ENCODE assay signal across 28 cellular contexts in genomic region chr10:3053145-3053544, GRCh38.
"Had no signal": no experiment of that assay in that cellular context is flagged by ENCODE, and none has a peak within 500 bp of the region (broad histone marks: within the 10 kb centered on the region; RNA-seq: fewer than 3 reads in every experiment).

No MANE protein-coding gene starts in this region.

- H3K27me3 ChIP-seq: esophagus squamous epithelium, gastroesophageal sphincter, heart right ventricle, left lung, right atrium auricular region, testis, tibial artery, upper lobe of left lung had no signal

- DNase-seq: cortex of kidney; effector memory CD8-positive, alpha-beta T cell; erythroblast; esophagus squamous epithelium; glutamatergic neuron; heart right ventricle; hippocampal formation; left cardiac atrium; left lung; mesenchymal stem cell; midbrain; naive thymus-derived CD8-positive, alpha-beta T cell; nephron progenitor cell; nucleus accumbens; stimulated activated CD4-positive, alpha-beta T cell treated with anti-CD3 and anti-CD28 coated beads, Interleukin-12 subunit alpha, Interleukin-12 subunit beta, amount 100 ng/mL, for 4 hours; stimulated activated CD4-positive, alpha-beta T cell treated with anti-CD3 and anti-CD28 coated beads, Interleukin-1b, Interleukin-23, amount 100 ng/mL, for 48 hours; stimulated activated CD4-positive, alpha-beta T cell treated with anti-CD3 and anti-CD28 coated beads, Interleukin-4, amount 100 ng/mL, for 1 hour; stimulated activated CD8-positive, alpha-beta memory T cell treated with anti-CD3 and anti-CD28 coated beads, Interleukin-4, amount 100 ng/mL, for 48 hours; stimulated activated naive CD4-positive, alpha-beta T cell; substantia nigra; testis; tibial artery; upper lobe of left lung had no signal

- H3K27ac ChIP-seq: esophagus squamous epithelium, left lung, prostate gland, right atrium auricular region, testis, tibial artery, upper lobe of left lung had no signal

- H3K4me1 ChIP-seq: left lung, prostate gland, testis, upper lobe of left lung had no signal

- H3K4me2 ChIP-seq: smooth muscle cell had no signal

- H3K4me3 ChIP-seq: esophagus squamous epithelium, gastroesophageal sphincter, heart right ventricle, left lung, prostate gland, right atrium auricular region, smooth muscle cell, testis, tibial artery, upper lobe of left lung had no signal

- ATAC-seq: effector memory CD8-positive, alpha-beta T cell; gastroesophageal sphincter; heart right ventricle; left cardiac atrium; left lung; naive thymus-derived CD8-positive, alpha-beta T cell; sciatic nerve had no signal

- H3K36me3 ChIP-seq: esophagus squamous epithelium, gastroesophageal sphincter, heart right ventricle, left lung, prostate gland, right atrium auricular region, tibial artery, upper lobe of left lung had no signal
